9 cellular contexts compared by ENCODE assay signal in the genomic region with DNA sequence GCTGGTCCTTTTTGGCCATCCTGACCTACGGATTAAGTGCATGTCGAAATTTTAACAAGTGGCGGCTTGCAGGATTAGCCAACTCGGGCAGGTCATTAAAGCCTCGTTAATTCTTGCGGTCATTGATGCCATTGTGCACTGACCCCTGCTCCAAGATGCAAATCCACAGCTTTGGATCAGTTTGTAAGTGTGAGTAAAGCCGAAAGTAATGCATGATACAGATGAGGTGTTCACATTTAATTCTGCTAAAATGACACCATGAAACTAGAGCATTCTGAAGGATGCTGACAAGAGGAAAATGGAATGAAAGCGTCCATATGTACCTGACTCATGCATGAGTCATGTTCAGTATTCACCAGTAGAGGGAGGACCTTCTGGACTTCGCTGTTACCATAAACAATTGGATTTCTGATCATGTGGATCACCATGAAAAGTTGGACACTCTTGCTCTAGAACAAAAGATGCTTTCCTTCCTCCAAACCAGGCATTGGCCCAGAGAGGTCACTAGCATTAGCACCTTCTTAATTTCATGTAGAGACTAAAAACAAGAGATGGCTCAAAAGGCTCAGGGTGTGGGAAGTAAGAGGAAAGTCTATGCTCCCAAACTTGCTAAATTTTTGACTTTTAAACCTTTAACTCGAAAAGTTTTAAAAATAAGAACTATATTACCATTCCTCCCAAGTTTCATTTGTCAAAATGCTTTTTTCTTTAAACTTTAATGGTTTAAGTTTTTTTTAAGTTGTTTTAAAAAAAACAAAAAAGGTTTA. TPM values are rescaled to one million over a fixed set of nuclear protein-coding genes. Genes with fewer than 3 reads are reported as not detected.
DNase-seq lines count a peak whose midpoint lies in the region; ATAC-seq, FAIRE-seq and TF ChIP-seq lines count a peak whose summit lies in the region.
"Had no signal": no experiment of that assay in that cellular context is flagged by ENCODE, and none has a peak within 500 bp of the region (broad histone marks: within the 10 kb centered on the region; RNA-seq: fewer than 3 reads in every experiment).

No MANE protein-coding gene starts in this region.

- no peaks in the 10 kb centered on the region for H3K79me2 ChIP-seq in DND-41 (ENCODE audit: insufficient read depth, low read length)

- no peaks in the 10 kb centered on the region for H4K20me1 ChIP-seq in DND-41 (ENCODE audit: insufficient read depth, low read length)

- FAIRE-seq in urothelium cell line (lab: Jason Lieb, UNC) = no peak

- no peak overlapping the region for H2AFZ ChIP-seq in DND-41 (ENCODE audit: low read depth, low read length)

- peaks cover 32% of the 10 kb centered on the region for H3K27me3 ChIP-seq in DND-41 (ENCODE audit: insufficient read depth, low read length, poor library complexity)
- H3K27me3 ChIP-seq in kidney epithelial cell (ENCODE audit: control insufficient read depth, insufficient read depth, low read length) = no peaks in the 10 kb centered on the region

- ATAC-seq in DND-41 (ENCODE audit: insufficient read depth, low read depth) = peak; percentile 47; the same call in 1 of the 3 replicates

- TF ChIP-seq CTCF in DND-41 (IDR thresholded peaks at IDR 0.05; ENCODE audit: borderline replicate concordance, extremely low read depth, low read length, poor library complexity, severe bottlenecking) (peak; percentile 64), kidney epithelial cell (IDR thresholded peaks at IDR 0.05; ENCODE audit: insufficient read depth, low read length, poor library complexity, severe bottlenecking) (peak; percentile 37)

- H3K4me3 ChIP-seq in DND-41 (ENCODE audit: low read depth in 1 of 2, low read length in 2 of 2) = no peak overlapping the region
- H3K4me3 ChIP-seq in kidney epithelial cell (ENCODE audit: low read depth, low read length) = no peak overlapping the region

- H3K36me3 ChIP-seq in DND-41 (ENCODE audit: insufficient read depth, low read length) = no peaks in the 10 kb centered on the region
- no peaks in the 10 kb centered on the region for H3K36me3 ChIP-seq in kidney epithelial cell (ENCODE audit: control insufficient read depth, insufficient read depth, low read length)

- no peaks in the 10 kb centered on the region for H3K4me1 ChIP-seq in DND-41 (ENCODE audit: insufficient read depth, low read length)

- H3K4me2 ChIP-seq in DND-41 (ENCODE audit: insufficient read depth, low read length) = no peak overlapping the region

- H3K27ac ChIP-seq in DND-41 (ENCODE audit: low read length) (no peak overlapping the region), angular gyrus (ENCODE audit: low read depth, low read length) (peak overlapping the region; percentile 4)

- H3K9ac ChIP-seq in DND-41 (ENCODE audit: low read depth, low read length) = no peak overlapping the region

- DNase-seq in DND-41 (no peak), HuH-7 (ENCODE audit: low spot score) (peak; percentile 44), kidney epithelial cell (ENCODE audit: low read depth) (peak; percentile 91), urothelium cell line (ENCODE audit: low spot score) (peak; percentile 81), GM19240 (ENCODE audit: insufficient read length, low spot score) (no peak)
- no peak for DNase-seq in central memory CD4-positive, alpha-beta T cell
- DNase-seq in NK-92 treated with Interleukin-12 subunit alpha and Interleukin-12 subunit beta, amount 100 ng/mL, for 24 hours (lab: John Stamatoyannopoulos, UW) = no peak
- DNase-seq: right cardiac atrium had no signal

- H3K9me3 ChIP-seq in DND-41 (ENCODE audit: insufficient read depth, low read length, severe bottlenecking) = no peaks in the 10 kb centered on the region

RNA-seq across cellular contexts. Expression of a gene that starts 48.0 kb away (rescaled TPM):
- not detected in 2 replicates for total RNA-seq in kidney epithelial cell

RNA-seq across cellular contexts. Expression of a gene that starts 54.1 kb away (rescaled TPM):
- total RNA-seq in kidney epithelial cell = 0.62 and 0.79 TPM in 2 replicates
- total RNA-seq: right cardiac atrium had no signal

RNA-seq across cellular contexts. Expression of a gene that starts 56.3 kb away (rescaled TPM):
- total RNA-seq in kidney epithelial cell = 0.38 and 0.48 TPM in 2 replicates

Comparison
In these comparisons a context has a peak if more than half of its experiments do, and no peak if none do; other contexts are left out.
1. DNase-seq: peak in HuH-7 (single experiment), kidney epithelial cell (single experiment) and urothelium cell line (single experiment); none in DND-41 (single experiment), central memory CD4-positive, alpha-beta T cell (single experiment), NK-92 treated with Interleukin-12 subunit alpha and Interleukin-12 subunit beta, amount 100 ng/mL, for 24 hours (single experiment) and GM19240 (single experiment).